ENCODE assay signal across 1 cellular context in the genomic region with DNA sequence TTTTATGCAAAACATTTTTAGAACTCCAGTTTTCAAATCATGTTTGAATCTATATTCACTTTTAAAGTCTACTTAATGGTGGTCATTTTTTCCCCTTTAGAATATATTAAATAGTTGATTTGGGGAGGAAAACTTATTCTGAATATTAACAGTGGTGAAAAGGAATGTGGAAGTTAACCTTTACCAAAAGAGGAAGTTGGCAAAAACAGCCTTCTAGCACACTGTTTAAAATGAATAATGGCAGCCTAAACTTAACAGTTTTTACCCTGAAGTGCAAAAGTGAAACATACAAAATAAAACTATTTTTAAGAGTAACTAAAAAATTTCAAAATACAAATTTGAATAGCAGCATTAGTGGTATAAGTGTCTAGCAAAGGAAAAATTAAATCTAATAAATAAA.
A peak's percentile ranks its signal among the peaks of the same experiment; 100 is the strongest.
TF ChIP-seq lines count a peak whose summit lies in the region.

No MANE protein-coding gene starts in this region.

TF ChIP-seq in K562, 482 proteins besides CTCF, POLR2A, EP300 and RAD21:
- TF ChIP-seq CHD7 (IDR thresholded peaks at IDR 0.05; ENCODE audit: low read depth, low read length) = no peak
- no peak for TF ChIP-seq SLC30A9 (CRISPR knock-in tag; IDR thresholded peaks at IDR 0.05)
- TF ChIP-seq SPI1 (IDR thresholded peaks at IDR 0.05; ENCODE audit: borderline replicate concordance, low read depth, low read length) = peak; percentile 80
